In genomic region chr1:151963288-151963687, GRCh38 we compare ENCODE assay signal across 21 cellular contexts. TPM values are rescaled to one million over a fixed set of nuclear protein-coding genes. Genes with fewer than 3 reads are reported as not detected.
DNase-seq lines count a peak whose midpoint lies in the region; ATAC-seq lines count a peak whose summit lies in the region.
"Had no signal": no experiment of that assay in that cellular context is flagged by ENCODE, and none has a peak within 500 bp of the region (broad histone marks: within the 10 kb centered on the region; RNA-seq: fewer than 3 reads in every experiment).

No MANE protein-coding gene starts in this region.

- no peak for DNase-seq in left ventricle myocardium superior
- no peak for DNase-seq in cardiac septum (ENCODE audit: low spot score)
- DNase-seq in mesenchymal stem cell: no peak
- DNase-seq in retina: peak; percentile 25
- DNase-seq in middle frontal gyrus (ENCODE audit: extremely low spot score, low spot score): no peak
- DNase-seq: ACHN; BE2C; C1 segment of cervical spinal cord; CD4-positive, CD25-positive, alpha-beta regulatory T cell; CD8-positive, alpha-beta memory T cell; COR-L47; DMS 273 treated with DMSO at 0.1 percent for 48 hours; DMS53; DND-41; EL; GM23248; HCEC 1CT; IMR-90 had no signal

- H2BK5ac ChIP-seq in mesenchymal stem cell (ENCODE audit: low read depth, low read length, poor library complexity, severe bottlenecking): no peak overlapping the region

- H3K79me1 ChIP-seq in mesenchymal stem cell (replicated peaks; ENCODE audit: low read length, poor library complexity, severe bottlenecking): peaks cover 2% of the 10 kb centered on the region

- H3K27ac ChIP-seq in mesenchymal stem cell (ENCODE audit: low read length, poor library complexity, severe bottlenecking): no peak overlapping the region
- H3K27ac ChIP-seq: GM23248 had no signal

- no peak overlapping the region for H3K18ac ChIP-seq in mesenchymal stem cell (ENCODE audit: low read depth in 1 of 2, low read length in 2 of 2)

- no peak overlapping the region for H3K4me3 ChIP-seq in mesenchymal stem cell (ENCODE audit: insufficient read depth in 1 of 2, low read depth in 1 of 2, low read length in 2 of 2)
- H3K4me3 ChIP-seq: GM12878, GM23248 had no signal

- no peak overlapping the region for H2AFZ ChIP-seq in mesenchymal stem cell (ENCODE audit: low read depth, low read length)
- H2AFZ ChIP-seq: GM23248 had no signal

- no peak overlapping the region for H3K23ac ChIP-seq in mesenchymal stem cell (ENCODE audit: low read length in 2 of 2)

- no peak overlapping the region for H2BK15ac ChIP-seq in mesenchymal stem cell (ENCODE audit: low read depth, poor library complexity, severe bottlenecking)

- WGBS in mesenchymal stem cell: 80% methylated on average over 2 of the region's 2 CpGs

- peaks cover 3% of the 10 kb centered on the region for H3K4me1 ChIP-seq in mesenchymal stem cell (ENCODE audit: control insufficient read depth, insufficient read depth, low read depth, low read length)
- H3K4me1 ChIP-seq: BE2C had no signal

- H3K9ac ChIP-seq in mesenchymal stem cell (ENCODE audit: low read length): peak overlapping the region; percentile 32
- H3K9ac ChIP-seq: GM23248 had no signal

- H3K9me3 ChIP-seq in mesenchymal stem cell (ENCODE audit: control insufficient read depth, low read length): no peaks in the 10 kb centered on the region
- H3K9me3 ChIP-seq: BE2C had no signal

- no peak overlapping the region for H2AK5ac ChIP-seq in mesenchymal stem cell (ENCODE audit: low read length, severe bottlenecking)

- no peak overlapping the region for H2BK12ac ChIP-seq in mesenchymal stem cell (ENCODE audit: low read length in 2 of 2)

- no peak overlapping the region for H4K8ac ChIP-seq in mesenchymal stem cell (ENCODE audit: low read length)

- no peaks in the 10 kb centered on the region for H3K36me3 ChIP-seq in mesenchymal stem cell (ENCODE audit: control insufficient read depth in 1 of 2, insufficient read depth in 2 of 2, low read depth in 1 of 2, low read length in 2 of 2)
- H3K36me3 ChIP-seq: BE2C had no signal

- no peak overlapping the region for H4K91ac ChIP-seq in mesenchymal stem cell (ENCODE audit: low read length)

- no peak overlapping the region for H3K14ac ChIP-seq in mesenchymal stem cell (ENCODE audit: low read length in 2 of 2)

- no peaks in the 10 kb centered on the region for H3K27me3 ChIP-seq in mesenchymal stem cell (ENCODE audit: control insufficient read depth in 1 of 2, insufficient read depth in 1 of 2, low read length in 2 of 2)

- H2BK120ac ChIP-seq in mesenchymal stem cell (ENCODE audit: low read depth, low read length): no peak overlapping the region

- H3K4ac ChIP-seq in mesenchymal stem cell (ENCODE audit: low read depth in 1 of 2, low read length in 2 of 2): no peak overlapping the region

- ATAC-seq in left ventricle myocardium superior: peak; percentile 49
- no peak for ATAC-seq in HG03565 (IDR thresholded peaks at IDR 0.05; ENCODE audit: unreplicated experiment)
- ATAC-seq: GM12878 had no signal

- no peak overlapping the region for H3K4me2 ChIP-seq in mesenchymal stem cell (ENCODE audit: low read length, poor library complexity, severe bottlenecking)

- intact Hi-C loops in left ventricle myocardium superior (cut with micrococcal nuclease): no loop called here
- intact Hi-C loops in cardiac septum (cut with DNase I): no loop called here

RNA-seq across cellular contexts. Expression of gene S100A10, which starts 30.4 kb away (rescaled TPM):
- total RNA-seq in left ventricle myocardium superior (201 TPM), cardiac septum (131 TPM)
- polyA plus RNA-seq in mesenchymal stem cell (2013, experiment 1 of 2): 743 TPM
- polyA plus RNA-seq in mesenchymal stem cell (2013, experiment 2 of 2): 740 TPM
- total RNA-seq: G401 had no signal

RNA-seq across cellular contexts. Expression of gene THEM4, which starts 54.0 kb away (rescaled TPM):
- 16.6 TPM for total RNA-seq in left ventricle myocardium superior
- total RNA-seq in cardiac septum: 15.7 TPM
- 13.4 TPM for polyA plus RNA-seq in mesenchymal stem cell (2013, experiment 1 of 2)
- 13.6 TPM for polyA plus RNA-seq in mesenchymal stem cell (2013, experiment 2 of 2)
- total RNA-seq: G401 had no signal
